ENCODE assay signal across 15 cellular contexts in the genomic region with DNA sequence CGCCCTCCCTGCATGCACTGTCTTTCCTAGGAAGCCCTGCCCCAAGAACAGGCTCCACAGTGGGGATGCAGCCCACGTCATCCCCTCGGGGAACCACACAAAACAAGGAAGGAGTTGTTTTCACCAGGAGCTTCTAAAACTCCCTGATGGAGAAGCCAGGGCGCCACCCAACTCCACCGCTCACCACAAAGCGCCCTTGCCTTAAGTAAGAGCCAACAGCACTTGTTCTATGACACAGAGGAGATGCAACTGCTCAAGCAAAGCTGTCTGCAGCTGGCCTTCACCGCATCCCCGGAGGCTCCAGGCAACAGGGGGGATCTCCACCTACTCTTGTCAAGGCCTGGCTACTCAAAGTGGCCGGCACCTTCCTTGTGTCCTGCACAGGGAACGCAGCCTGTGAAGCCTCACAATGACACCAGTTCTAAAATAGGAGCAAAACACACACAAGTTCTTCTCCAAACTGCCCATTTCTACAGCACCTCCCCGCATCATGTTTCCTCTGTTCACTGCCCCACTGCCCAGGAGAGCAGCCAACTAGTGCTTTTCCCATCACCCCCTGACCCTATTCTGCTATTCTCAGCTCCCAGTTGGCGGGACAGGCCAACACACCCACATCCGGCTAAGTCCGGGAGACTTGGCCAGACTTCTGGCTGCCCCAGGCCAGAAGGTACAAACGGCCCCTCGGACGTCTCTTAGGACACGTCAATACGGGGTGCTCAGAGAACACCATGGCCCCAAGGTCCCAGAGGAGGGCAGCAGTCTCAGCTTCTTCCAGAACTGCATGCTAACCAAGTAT. TPM values are rescaled to one million over a fixed set of nuclear protein-coding genes. Genes with fewer than 3 reads are reported as not detected.
DNase-seq lines count a peak whose midpoint lies in the region; ATAC-seq and TF ChIP-seq lines count a peak whose summit lies in the region.
"Had no signal": no experiment of that assay in that cellular context is flagged by ENCODE, and none has a peak within 500 bp of the region (broad histone marks: within the 10 kb centered on the region; RNA-seq: fewer than 3 reads in every experiment).

No MANE protein-coding gene starts in this region.

- H3K27ac Mint-ChIP-seq in CD8-positive, alpha-beta T cell, result no peak overlapping the region
- H3K27ac Mint-ChIP-seq: activated naive CD8-positive, alpha-beta T cell treated with anti-CD3 and anti-CD28 coated beads for 36 hours had no signal

- no peak for TF ChIP-seq EP300 in ovary (IDR thresholded peaks at IDR 0.05)

- TF ChIP-seq POLR2A in ovary (IDR thresholded peaks at IDR 0.05), result no peak

- H3K79me2 ChIP-seq in ACC112 (ENCODE audit: control insufficient read depth, insufficient read depth, low read length, unreplicated experiment), result no peaks in the 10 kb centered on the region

- POLR2A ChIA-PET in CD8-positive, alpha-beta T cell (lab: Charles Lee), result no interaction called here

- H3K27ac ChIP-seq in ACC112 (ENCODE audit: low read depth, low read length) (peak overlapping the region; percentile 47; the same call in 1 of the 2 replicates), brain microvascular endothelial cell (no peak overlapping the region), heart right ventricle (peak overlapping the region; percentile 53 to 85 (median 78)), ovary (peak overlapping the region; percentile 36 to 66)
- H3K27ac ChIP-seq in CD8-positive, alpha-beta T cell (ENCODE audit: low read depth, low read length), result no peak overlapping the region
- H3K27ac ChIP-seq: epithelial cell of prostate had no signal

- no peak overlapping the region for H2AFZ ChIP-seq in ACC112 (ENCODE audit: low read length, unreplicated experiment)

- H3K9me3 ChIP-seq in heart right ventricle (no peaks in the 10 kb centered on the region), ovary (no peaks in the 10 kb centered on the region)
- no peaks in the 10 kb centered on the region for H3K9me3 ChIP-seq in CD8-positive, alpha-beta T cell (ENCODE audit: low read length)
- H3K9me3 ChIP-seq: MG63 had no signal

- intact Hi-C loops in heart right ventricle (cut with DNase I) (no loop called here), ovary (cut with DNase I) (no loop called here)
- intact Hi-C loops in CD8-positive, alpha-beta T cell (cut with DNase I, micrococcal nuclease), result no loop called here

- 44 to 57% methylated on average over 19 of the region's 19 CpGs for WGBS in heart right ventricle, 2 donors
- WGBS in ovary, 3 donors, result 8 to 15% (median 11%) methylated on average over 19 of the region's 19 CpGs

- H3K27me3 Mint-ChIP-seq in CD8-positive, alpha-beta T cell (ENCODE audit: low read depth), result no peaks in the 10 kb centered on the region
- H3K27me3 Mint-ChIP-seq: activated naive CD8-positive, alpha-beta T cell treated with anti-CD3 and anti-CD28 coated beads for 36 hours had no signal

- H3K9me3 Mint-ChIP-seq in CD8-positive, alpha-beta T cell, result no peaks in the 10 kb centered on the region
- H3K9me3 Mint-ChIP-seq: activated naive CD8-positive, alpha-beta T cell treated with anti-CD3 and anti-CD28 coated beads for 36 hours had no signal

- CTCF ChIA-PET in CD8-positive, alpha-beta T cell (lab: Charles Lee), result interaction anchor here (1.1 to 11.1 kb wide), 3 partner anchors 33 to 260 kb away, joined by 4 to 309 read pairs (median 6); partner anchors contain the start of gene RHBDF1

- H3K4me1 Mint-ChIP-seq in CD8-positive, alpha-beta T cell (ENCODE audit: low read depth), result peaks cover 3% of the 10 kb centered on the region

- H3K36me3 Mint-ChIP-seq in CD8-positive, alpha-beta T cell, result peaks cover 54% of the 10 kb centered on the region

- peak; percentile 20 for TF ChIP-seq CTCF in brain microvascular endothelial cell (IDR thresholded peaks at IDR 0.05; ENCODE audit: low read depth, low read length, missing control alignments)
- no peak for TF ChIP-seq CTCF in heart right ventricle (IDR thresholded peaks at IDR 0.05)
- TF ChIP-seq CTCF in ovary (IDR thresholded peaks at IDR 0.05), result peak in 1 of 3 donors; percentile 8
- no peak for TF ChIP-seq CTCF in CD8-positive, alpha-beta T cell (IDR thresholded peaks at IDR 0.05)
- TF ChIP-seq CTCF in omental fat pad (IDR thresholded peaks at IDR 0.05), result no peak

- DNase-seq in brain microvascular endothelial cell (peak; percentile 27), heart right ventricle (peak; percentile 67 to 74), ovary (peak; percentile 80 to 90 (median 82)), UCSD-AML1 (lab: John Stamatoyannopoulos, UW; ENCODE audit: unreplicated experiment) (no peak), omental fat pad (ENCODE audit: low spot score) (no peak), NCI-H2227 treated with DMSO at 0.1 percent for 48 hours (lab: John Stamatoyannopoulos, UW) (no peak)
- no peak for DNase-seq in CD8-positive, alpha-beta T cell
- DNase-seq: activated CD8-positive, alpha-beta memory T cell treated with anti-CD3 and anti-CD28 coated beads for 24 hours; activated naive CD8-positive, alpha-beta T cell treated with anti-CD3 and anti-CD28 coated beads for 36 hours; MG63; NK-92 treated with Interleukin-12 subunit alpha and Interleukin-12 subunit beta, amount 100 ng/mL, for 24 hours; T-helper 2 cell had no signal

- peak; percentile 65 to 88 (median 80) for ATAC-seq in heart right ventricle
- ATAC-seq in CD8-positive, alpha-beta T cell, result no peak
- ATAC-seq in omental fat pad (ENCODE audit: low FRiP score), result no peak

- H3K4me3 Mint-ChIP-seq in CD8-positive, alpha-beta T cell, result no peak overlapping the region
- H3K4me3 Mint-ChIP-seq: activated naive CD8-positive, alpha-beta T cell treated with anti-CD3 and anti-CD28 coated beads for 36 hours had no signal

- H3K4me1 ChIP-seq in ACC112 (ENCODE audit: control insufficient read depth, insufficient read depth, low read length, unreplicated experiment) (peaks cover 11% of the 10 kb centered on the region), heart right ventricle (peaks cover 9 to 52% (median 29%) of the 10 kb centered on the region in 9 donors), ovary (ENCODE audit: insufficient read depth) (peaks cover 19% of the 10 kb centered on the region)
- H3K4me1 ChIP-seq in CD8-positive, alpha-beta T cell (ENCODE audit: insufficient read depth, low read length), result no peaks in the 10 kb centered on the region

- peaks cover 3% of the 10 kb centered on the region; the same call in 1 of the 2 replicates for H3K36me3 ChIP-seq in ACC112 (ENCODE audit: insufficient read depth, low read length)
- peaks cover 2% of the 10 kb centered on the region for H3K36me3 ChIP-seq in brain microvascular endothelial cell (replicated peaks)
- H3K36me3 ChIP-seq in heart right ventricle, result peaks cover 0 to 49% (median 0%) of the 10 kb centered on the region in 9 donors
- H3K36me3 ChIP-seq in ovary, result no peaks in the 10 kb centered on the region
- no peaks in the 10 kb centered on the region for H3K36me3 ChIP-seq in CD8-positive, alpha-beta T cell (ENCODE audit: insufficient read depth, low read length)

- H3K4me3 ChIP-seq in ACC112 (ENCODE audit: low read depth, low read length) (no peak overlapping the region), brain microvascular endothelial cell (ENCODE audit: low read depth, low read length) (no peak overlapping the region), heart right ventricle (peak overlapping the region in 2 of 10 donors; percentile 12 to 25), ovary (no peak overlapping the region)
- no peak overlapping the region for H3K4me3 ChIP-seq in CD8-positive, alpha-beta T cell (ENCODE audit: low read depth, low read length)
- H3K4me3 ChIP-seq: MG63, skin epidermis had no signal

- H3K27me3 ChIP-seq in ACC112 (ENCODE audit: insufficient read depth, low read length), result no peaks in the 10 kb centered on the region
- no peaks in the 10 kb centered on the region for H3K27me3 ChIP-seq in brain microvascular endothelial cell (replicated peaks)
- H3K27me3 ChIP-seq in heart right ventricle, result no peaks in the 10 kb centered on the region
- no peaks in the 10 kb centered on the region for H3K27me3 ChIP-seq in ovary
- no peaks in the 10 kb centered on the region for H3K27me3 ChIP-seq in CD8-positive, alpha-beta T cell (ENCODE audit: insufficient read depth, low read length)
- H3K27me3 ChIP-seq: MG63 had no signal

- in situ Hi-C loops in brain microvascular endothelial cell (cut with HindIII; ENCODE audit: low pct_ligation_motif_present, low sequenced_read_pairs), result no loop called here

RNA-seq across cellular contexts. Expression of gene MPG, which starts 24.2 kb away (rescaled TPM):
- total RNA-seq in heart right ventricle (10 to 100 TPM; 32.2 to 44.7 (median 38.6) TPM), ovary (10 to 100 TPM; 42.5 to 90.9 (median 48.4) TPM), omental fat pad (100 to 1,000 TPM in 1 of 4 donors, 10 to 100 TPM in 3; 49.1 to 107 (median 87.2) TPM)
- polyA plus RNA-seq in heart right ventricle (10 to 100 TPM; 68.2 to 88.5 TPM), ovary (10 to 100 TPM in 1 of 2 donors, under 1 TPM in 1; 0.60 to 68.4 TPM)
- total RNA-seq in CD8-positive, alpha-beta T cell, result 10 to 100 TPM; 12.3 to 13.0 TPM

RNA-seq across cellular contexts. Expression of gene RHBDF1, which starts 29.8 kb away (rescaled TPM):
- total RNA-seq in heart right ventricle (10 to 100 TPM; 18.5 to 27.8 (median 24.3) TPM), ovary (10 to 100 TPM; 22.6 to 76.0 (median 49.2) TPM), omental fat pad (10 to 100 TPM; 17.7 to 66.8 (median 18.8) TPM)
- polyA plus RNA-seq in heart right ventricle (10 to 100 TPM; 36.9 to 89.8 TPM), ovary (10 to 100 TPM; 10.9 to 52.8 TPM)
- under 1 TPM; 0.22 to 0.92 TPM for total RNA-seq in CD8-positive, alpha-beta T cell

RNA-seq across cellular contexts. Expression of gene NPRL3, which starts 36.2 kb away (rescaled TPM):
- 10 to 100 TPM; 19.0 to 28.8 (median 22.3) TPM for total RNA-seq in heart right ventricle
- 10 to 100 TPM; 16.2 to 19.6 TPM for polyA plus RNA-seq in heart right ventricle
- total RNA-seq in ovary, result 10 to 100 TPM; 22.2 to 49.0 (median 38.7) TPM
- polyA plus RNA-seq in ovary, result 10 to 100 TPM; 16.2 to 33.1 TPM
- total RNA-seq in CD8-positive, alpha-beta T cell, result 10 to 100 TPM; 21.5 to 24.5 TPM
- 10 to 100 TPM; 14.5 to 25.5 (median 20.2) TPM for total RNA-seq in omental fat pad

RNA-seq across cellular contexts. Expression of gene SNRNP25, which starts 48.6 kb away (rescaled TPM):
- total RNA-seq in heart right ventricle (10 to 100 TPM; 45.6 to 86.6 (median 56.6) TPM), ovary (10 to 100 TPM; 12.8 to 27.8 (median 23.7) TPM), omental fat pad (10 to 100 TPM; 14.1 to 20.3 (median 17.6) TPM)
- polyA plus RNA-seq in heart right ventricle (100 to 1,000 TPM in 1 of 2 donors, 10 to 100 TPM in 1; 80.4 to 109 TPM), ovary (10 to 100 TPM; 26.9 to 35.7 TPM)
- total RNA-seq in CD8-positive, alpha-beta T cell, result 1 to 10 TPM; 4.9 to 5.4 TPM

RNA-seq across cellular contexts. Expression of gene POLR3K, which starts 48.9 kb away (rescaled TPM):
- total RNA-seq in heart right ventricle, result 10 to 100 TPM in 7 of 10 donors, 1 to 10 TPM in 3; 9.1 to 11.8 (median 10.5) TPM
- polyA plus RNA-seq in heart right ventricle, result 10 to 100 TPM in 1 of 2 donors, 1 to 10 TPM in 1; 6.7 to 19.2 TPM
- 10 to 100 TPM in 3 of 7 donors, 1 to 10 TPM in 4; 3.7 to 11.0 (median 9.9) TPM for total RNA-seq in ovary
- polyA plus RNA-seq in ovary, result 10 to 100 TPM in 1 of 2 donors, 1 to 10 TPM in 1; 9.4 to 11.9 TPM
- 1 to 10 TPM; 4.6 to 5.5 TPM for total RNA-seq in CD8-positive, alpha-beta T cell
- total RNA-seq in omental fat pad, result 1 to 10 TPM; 3.4 to 6.3 (median 4.1) TPM

Comparison
In these comparisons a context has a peak if more than half of its experiments do, and no peak if none do; other contexts are left out.
1. H3K27ac ChIP-seq: peak in ACC112 (single experiment), heart right ventricle (10 of 10) and ovary (2 of 2); none in brain microvascular endothelial cell (single experiment) and CD8-positive, alpha-beta T cell (single experiment).
2. DNase-seq: peak in brain microvascular endothelial cell (single experiment), heart right ventricle (2 of 2) and ovary (5 of 5); none in CD8-positive, alpha-beta T cell (0 of 7), UCSD-AML1 (single experiment), omental fat pad (single experiment) and NCI-H2227 treated with DMSO at 0.1 percent for 48 hours (single experiment).
3. ATAC-seq: peak in heart right ventricle (8 of 8); none in CD8-positive, alpha-beta T cell (single experiment) and omental fat pad (single experiment).
4. RNA of gene RHBDF1, which starts 29.8 kb away (total RNA-seq): 22.6 to 76.0 TPM in ovary, 18.5 to 27.8 TPM in heart right ventricle and 17.7 to 66.8 TPM in omental fat pad; 0.22 to 0.92 TPM in CD8-positive, alpha-beta T cell; every median in the first group is over 4 times any median in the second.